ENCODE assay signal across 22 cellular contexts in genomic region chr13:28735481-28736029, GRCh38.
"Had no signal": no experiment of that assay in that cellular context is flagged by ENCODE, and none has a peak within 500 bp of the region (broad histone marks: within the 10 kb centered on the region; RNA-seq: fewer than 3 reads in every experiment).

No MANE protein-coding gene starts in this region.

- H3K27ac Mint-ChIP-seq: immature natural killer cell; nephron; stimulated activated memory B cell treated with anti-CD40 and anti-IgM and Interleukin-4, amounts not matched to agents 10 μg/mL and 1 μg/mL and 100 μg/mL, for 72 hours; type B pancreatic cell had no signal

- H3K9me3 ChIP-seq: colonic mucosa, prostate gland, right atrium auricular region, sigmoid colon, spleen, testis, tibial artery had no signal

- H3K4me1 ChIP-seq: colonic mucosa, prostate gland, right atrium auricular region, sigmoid colon, spleen, testis, tibial artery had no signal

- H3K9me3 Mint-ChIP-seq: immature natural killer cell; nephron; stimulated activated memory B cell treated with anti-CD40 and anti-IgM and Interleukin-4, amounts not matched to agents 10 μg/mL and 1 μg/mL and 100 μg/mL, for 72 hours; type B pancreatic cell had no signal

- H3K4me1 Mint-ChIP-seq: immature natural killer cell; nephron; stimulated activated memory B cell treated with anti-CD40 and anti-IgM and Interleukin-4, amounts not matched to agents 10 μg/mL and 1 μg/mL and 100 μg/mL, for 72 hours had no signal

- H3K36me3 ChIP-seq: colonic mucosa, prostate gland, right atrium auricular region, sigmoid colon, spleen, tibial artery had no signal

- H3K4me3 ChIP-seq: colonic mucosa, prostate gland, right atrium auricular region, sigmoid colon, spleen, testis, tibial artery had no signal

- ATAC-seq: naive thymus-derived CD4-positive, alpha-beta T cell; stimulated activated memory B cell treated with anti-CD40 and anti-IgM and Interleukin-4, amounts not matched to agents 10 μg/mL and 1 μg/mL and 100 μg/mL, for 72 hours; stimulated activated naive CD8-positive, alpha-beta T cell treated with anti-CD3 and anti-CD28 coated beads, Interleukin-15, Interleukin-2, amounts not matched to agents 100 U/mL and 50 U/mL, for 24 hours had no signal

- H3K27ac ChIP-seq: colonic mucosa, prostate gland, right atrium auricular region, sigmoid colon, spleen, testis, tibial artery had no signal

- DNase-seq: colonic mucosa; dermis blood vessel endothelial cell; effector memory CD4-positive, alpha-beta T cell; erythroblast; hypothalamus; immature natural killer cell; mesenchymal stem cell; midbrain; naive thymus-derived CD4-positive, alpha-beta T cell; nucleus accumbens; sigmoid colon; spleen; stimulated activated CD4-positive, alpha-beta T cell treated with anti-CD3 and anti-CD28 coated beads, Interleukin-4, amount 100 ng/mL, for 4 hours; stimulated activated naive CD8-positive, alpha-beta T cell treated with anti-CD3 and anti-CD28 coated beads, Interleukin-15, Interleukin-2, amounts not matched to agents 100 U/mL and 50 U/mL, for 24 hours; substantia nigra; testis; tibial artery had no signal

- H3K27me3 ChIP-seq: colonic mucosa, right atrium auricular region, sigmoid colon, spleen, testis had no signal

- H3K4me3 Mint-ChIP-seq: immature natural killer cell; nephron; stimulated activated memory B cell treated with anti-CD40 and anti-IgM and Interleukin-4, amounts not matched to agents 10 μg/mL and 1 μg/mL and 100 μg/mL, for 72 hours; type B pancreatic cell had no signal

- H3K36me3 Mint-ChIP-seq: immature natural killer cell; naive thymus-derived CD4-positive, alpha-beta T cell; stimulated activated memory B cell treated with anti-CD40 and anti-IgM and Interleukin-4, amounts not matched to agents 10 μg/mL and 1 μg/mL and 100 μg/mL, for 72 hours; type B pancreatic cell had no signal
